ENCODE assay signal across 2 cellular contexts in genomic region chr2:149431337-149431736, GRCh38.
TF ChIP-seq lines count a peak whose summit lies in the region.

No MANE protein-coding gene starts in this region.

TF ChIP-seq in IMR-90, 13 proteins besides CTCF, POLR2A, EP300 and RAD21 (continued from another document):
- TF ChIP-seq USF2 (IDR thresholded peaks at IDR 0.05; ENCODE audit: low read depth, low read length): no peak
- TF ChIP-seq CHD1 (IDR thresholded peaks at IDR 0.05; ENCODE audit: low read depth, low read length): no peak
- TF ChIP-seq BHLHE40 (IDR thresholded peaks at IDR 0.05; ENCODE audit: low read depth, low read length): no peak
- TF ChIP-seq NFE2L2 (IDR thresholded peaks at IDR 0.05; ENCODE audit: low read depth, low read length): no peak
- TF ChIP-seq MAZ (IDR thresholded peaks at IDR 0.05; ENCODE audit: borderline replicate concordance, low read depth, low read length): no peak
- TF ChIP-seq ELK1 (IDR thresholded peaks at IDR 0.05; ENCODE audit: borderline replicate concordance, low read depth, low read length): no peak
- no peak for TF ChIP-seq SMC3 (IDR thresholded peaks at IDR 0.05; ENCODE audit: low read depth, low read length)
- TF ChIP-seq MXI1 (IDR thresholded peaks at IDR 0.05; ENCODE audit: borderline replicate concordance, low read depth, low read length): no peak
- TF ChIP-seq CEBPB (IDR thresholded peaks at IDR 0.05; ENCODE audit: low read depth, low read length): no peak
- no peak for TF ChIP-seq MAFK (IDR thresholded peaks at IDR 0.05; ENCODE audit: low read depth, low read length)

TF ChIP-seq in endothelial cell of umbilical vein, 7 proteins besides CTCF, POLR2A, EP300 and RAD21 (continued from another document):
- TF ChIP-seq MAX (IDR thresholded peaks at IDR 0.05; ENCODE audit: insufficient read depth, insufficient read length): no peak
